9 cellular contexts compared by ENCODE assay signal in the genomic region with DNA sequence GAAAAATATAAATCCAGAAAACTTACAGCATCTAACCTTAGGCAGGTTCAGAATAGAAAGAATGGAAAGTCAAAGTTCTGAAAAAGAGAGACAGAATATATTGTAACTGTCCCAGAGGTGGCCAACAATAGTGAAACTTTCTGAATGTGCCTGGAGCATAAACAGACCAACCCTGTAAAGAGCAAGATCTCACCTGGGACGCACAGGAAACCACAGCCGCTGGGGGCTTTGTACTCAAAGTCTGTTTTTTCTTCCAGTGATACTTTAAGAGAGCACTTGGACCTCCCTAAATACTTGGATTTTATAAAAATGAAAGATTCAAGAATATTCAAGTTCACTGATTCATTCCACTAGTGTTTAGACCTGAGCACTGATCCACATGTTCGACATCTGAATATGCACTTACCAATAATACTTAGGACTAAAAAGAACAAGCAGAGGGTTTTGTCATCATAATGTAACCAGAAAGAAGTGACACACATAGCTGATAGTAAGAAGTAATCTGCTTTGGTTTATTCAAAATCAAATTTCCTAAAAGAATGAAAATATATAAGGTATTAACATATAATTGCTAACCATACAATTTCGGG. TPM values are rescaled to one million over a fixed set of nuclear protein-coding genes. Genes with fewer than 3 reads are reported as not detected.
A peak's percentile ranks its signal among the peaks of the same experiment; 100 is the strongest.
DNase-seq lines count a peak whose midpoint lies in the region; ATAC-seq and TF ChIP-seq lines count a peak whose summit lies in the region.
"Had no signal": no experiment of that assay in that cellular context is flagged by ENCODE, and none has a peak within 500 bp of the region (broad histone marks: within the 10 kb centered on the region; RNA-seq: fewer than 3 reads in every experiment).

No MANE protein-coding gene starts in this region.

- no peak overlapping the region for H4K8ac ChIP-seq in mesendoderm (ENCODE audit: low read depth, low read length)

- H3K4me2 ChIP-seq in mesendoderm (ENCODE audit: low read length) = no peak overlapping the region

- WGBS in esophagus squamous epithelium, 2 donors = 71 to 80% methylated on average over 4 of the region's 4 CpGs
- no CpG with 5 or more reads among the region's 4 CpGs for WGBS in mesendoderm (ENCODE audit: extremely low coverage, insufficient coverage, low lambda C conversion rate)

- H3K27ac Mint-ChIP-seq in activated naive CD8-positive, alpha-beta T cell treated with anti-CD3 and anti-CD28 coated beads for 36 hours = peak overlapping the region; percentile 42

- H3K4me1 ChIP-seq in esophagus squamous epithelium (no peaks in the 10 kb centered on the region), mesendoderm (ENCODE audit: control insufficient read depth, low read depth, low read length) (no peaks in the 10 kb centered on the region)

- peak; percentile 20 for DNase-seq in GM10248 (ENCODE audit: extremely low spot score)
- peak; percentile 49 for DNase-seq in activated naive CD8-positive, alpha-beta T cell treated with anti-CD3 and anti-CD28 coated beads for 36 hours
- DNase-seq in NCI-H187 (lab: John Stamatoyannopoulos, UW) = no peak
- no peak for DNase-seq in esophagus squamous epithelium (lab: John Stamatoyannopoulos, UW)
- DNase-seq in mesendoderm = no peak
- DNase-seq in erythroblast (lab: John Stamatoyannopoulos, UW) = no peak

- peak; percentile 97 for ATAC-seq in GM19438 (IDR thresholded peaks at IDR 0.05; ENCODE audit: low read depth, unreplicated experiment)
- ATAC-seq in HG03108 (IDR thresholded peaks at IDR 0.05; ENCODE audit: unreplicated experiment) = peak; percentile 89

- peaks cover 0 to 58% (median 0%) of the 10 kb centered on the region in 3 donors for H3K36me3 ChIP-seq in esophagus squamous epithelium
- no peaks in the 10 kb centered on the region for H3K36me3 ChIP-seq in mesendoderm (ENCODE audit: control insufficient read depth, insufficient read depth, low read length)
- H3K36me3 ChIP-seq: thoracic aorta had no signal

- H3K27me3 ChIP-seq in esophagus squamous epithelium = no peaks in the 10 kb centered on the region
- H3K27me3 ChIP-seq in mesendoderm (ENCODE audit: insufficient read depth, low read length, poor library complexity) = no peaks in the 10 kb centered on the region

- intact Hi-C loops in esophagus squamous epithelium (cut with DNase I) = no loop called here

- peak overlapping the region; percentile 37 for H3K4me3 Mint-ChIP-seq in activated naive CD8-positive, alpha-beta T cell treated with anti-CD3 and anti-CD28 coated beads for 36 hours

- CTCF ChIA-PET in GM10248 (lab: Yijun Ruan, JAX) = interaction anchor here (0.9 to 1.4 kb wide), 2 partner anchors 17 to 49 kb away, joined by 3 read pairs; no protein-coding TSS in a partner anchor

- peaks cover 34% of the 10 kb centered on the region for H3K4me1 Mint-ChIP-seq in activated naive CD8-positive, alpha-beta T cell treated with anti-CD3 and anti-CD28 coated beads for 36 hours

- H3K9me3 Mint-ChIP-seq in activated naive CD8-positive, alpha-beta T cell treated with anti-CD3 and anti-CD28 coated beads for 36 hours = no peaks in the 10 kb centered on the region

- no peak overlapping the region for H3K56ac ChIP-seq in mesendoderm (ENCODE audit: low read length)

- no peak overlapping the region for H3K23ac ChIP-seq in mesendoderm (ENCODE audit: low read length)

- H2BK120ac ChIP-seq in mesendoderm (ENCODE audit: low read depth, low read length) = no peak overlapping the region

- H4K5ac ChIP-seq in mesendoderm (ENCODE audit: low read length) = no peak overlapping the region

- POLR2A ChIA-PET in GM10248 (lab: Yijun Ruan, JAX) = no interaction called here

- TF ChIP-seq CTCF in GM10248 (IDR thresholded peaks at IDR 0.05; ENCODE audit: control extremely low read depth, extremely low read depth, low read depth, missing control alignments) = no peak
- no peak for TF ChIP-seq CTCF in esophagus squamous epithelium (IDR thresholded peaks at IDR 0.05)

- H3K79me1 ChIP-seq in mesendoderm (ENCODE audit: low read length) = no peaks in the 10 kb centered on the region

- H2AK5ac ChIP-seq in mesendoderm (ENCODE audit: low read length) = no peak overlapping the region

- H3K9ac ChIP-seq in mesendoderm (ENCODE audit: low read length) = no peak overlapping the region

- H3K36me3 Mint-ChIP-seq in activated naive CD8-positive, alpha-beta T cell treated with anti-CD3 and anti-CD28 coated beads for 36 hours = peaks cover 35% of the 10 kb centered on the region

- H3K4ac ChIP-seq in mesendoderm (ENCODE audit: low read depth, low read length) = no peak overlapping the region

- H3K9me3 ChIP-seq in esophagus squamous epithelium = no peaks in the 10 kb centered on the region
- H3K9me3 ChIP-seq: thoracic aorta had no signal

- H3K27me3 Mint-ChIP-seq in activated naive CD8-positive, alpha-beta T cell treated with anti-CD3 and anti-CD28 coated beads for 36 hours = no peaks in the 10 kb centered on the region

- H2BK5ac ChIP-seq in mesendoderm (ENCODE audit: low read length) = no peak overlapping the region

- TF ChIP-seq POLR2A in esophagus squamous epithelium (IDR thresholded peaks at IDR 0.05) (no peak), erythroblast (IDR thresholded peaks at IDR 0.05; ENCODE audit: low read length) (no peak)

- H2BK15ac ChIP-seq in mesendoderm (replicated peaks; ENCODE audit: low read depth) = no peak overlapping the region

- no peaks in the 10 kb centered on the region for H3K79me2 ChIP-seq in mesendoderm (ENCODE audit: control insufficient read depth, insufficient read depth, low read length)

- no peak overlapping the region for H3K27ac ChIP-seq in esophagus squamous epithelium
- H3K27ac ChIP-seq in mesendoderm (ENCODE audit: low read depth, low read length) = no peak overlapping the region
- H3K27ac ChIP-seq: thoracic aorta had no signal

- no peak overlapping the region for H3K18ac ChIP-seq in mesendoderm (ENCODE audit: low read length)

- H3K4me3 ChIP-seq in esophagus squamous epithelium (no peak overlapping the region), mesendoderm (ENCODE audit: low read length) (no peak overlapping the region)
- H3K4me3 ChIP-seq: thoracic aorta had no signal

RNA-seq across cellular contexts. Expression of a gene that starts 35.3 kb away (rescaled TPM):
- total RNA-seq in activated naive CD8-positive, alpha-beta T cell treated with anti-CD3 and anti-CD28 coated beads for 36 hours = 10 to 100 TPM; 21.0 to 27.0 TPM
- total RNA-seq in esophagus squamous epithelium = 10 to 100 TPM; 28.5 to 65.8 (median 46.9) TPM
- 1.2 TPM for polyA plus RNA-seq in mesendoderm (2013, experiment 1 of 2)
- 1.2 TPM for polyA plus RNA-seq in mesendoderm (2013, experiment 2 of 2)

Comparison
In these comparisons a context has a peak if more than half of its experiments do, and no peak if none do; other contexts are left out.
1. DNase-seq: peak in GM10248 (single experiment) and activated naive CD8-positive, alpha-beta T cell treated with anti-CD3 and anti-CD28 coated beads for 36 hours (single experiment); none in NCI-H187 (0 of 2), esophagus squamous epithelium (single experiment), mesendoderm (single experiment) and erythroblast (0 of 2).